19 cellular contexts compared by ENCODE assay signal in the genomic region with DNA sequence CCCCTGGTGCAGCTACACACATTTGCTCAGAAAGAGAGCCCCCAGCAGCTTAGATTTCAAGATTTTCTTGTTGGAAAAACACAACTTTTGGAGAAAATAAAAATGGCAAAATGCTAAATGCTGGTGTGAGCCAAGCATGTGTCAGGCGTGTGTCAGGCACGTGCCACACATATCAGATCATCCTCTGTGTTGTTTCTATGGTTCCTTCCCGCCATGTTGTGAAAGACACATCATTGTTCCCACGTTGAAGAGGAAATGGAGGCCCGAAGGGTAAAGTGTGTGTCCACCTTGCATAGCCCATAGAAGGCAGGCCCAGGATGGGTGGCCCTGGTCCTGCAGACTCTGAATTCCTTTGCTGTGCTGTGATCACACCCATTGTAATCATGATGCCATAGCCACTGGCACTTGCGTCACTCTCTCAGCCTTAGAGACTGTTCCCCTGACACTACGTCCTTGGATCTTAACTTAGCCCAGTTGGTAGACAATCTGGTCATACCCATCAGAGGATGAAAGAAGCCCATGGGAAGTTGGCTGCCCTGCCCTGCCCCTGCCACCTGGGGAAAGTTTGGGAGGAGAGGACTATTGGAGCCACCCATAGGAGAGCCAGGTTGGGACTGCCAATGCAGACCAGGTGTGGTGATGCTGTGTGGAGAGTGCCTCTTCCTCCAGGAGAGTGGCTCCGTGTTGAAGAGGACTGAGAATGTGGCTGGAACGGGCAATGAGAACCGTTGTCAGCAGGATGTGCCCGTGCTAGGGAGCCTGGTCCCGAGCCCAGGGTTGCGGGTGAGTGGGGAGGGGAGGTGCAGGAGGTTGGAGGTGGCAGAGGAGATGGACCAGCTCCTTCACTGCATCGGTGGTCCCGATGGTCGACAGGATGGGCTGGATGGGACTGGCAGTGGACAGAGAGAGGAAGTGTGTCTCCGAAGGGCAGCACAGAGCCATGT.
"Had no signal": no experiment of that assay in that cellular context is flagged by ENCODE, and none has a peak within 500 bp of the region (broad histone marks: within the 10 kb centered on the region; RNA-seq: fewer than 3 reads in every experiment).

No MANE protein-coding gene starts in this region.

- H3K27me3 ChIP-seq: cardiac muscle cell, foreskin keratinocyte, neutrophil, pancreas, stomach, suprapubic skin, tibial nerve had no signal

- FAIRE-seq: pancreas, small intestine had no signal

- H3K4me3 ChIP-seq: cardiac muscle cell, pancreas, stomach, suprapubic skin, tibial nerve had no signal

- H3K4me1 ChIP-seq: pancreas, stomach, suprapubic skin had no signal

- H3K36me3 ChIP-seq: cardiac muscle cell, neutrophil, pancreas, stomach, suprapubic skin, tibial nerve had no signal

- H3K9me3 ChIP-seq: neutrophil, pancreas, suprapubic skin had no signal

- H3K27ac ChIP-seq: cardiac muscle cell, neutrophil, pancreas, stomach, suprapubic skin, tibial nerve had no signal

- DNase-seq: activated CD4-positive, alpha-beta memory T cell treated with anti-CD3 and anti-CD28 coated beads for 36 hours; activated CD4-positive, alpha-beta T cell treated with anti-CD3 and anti-CD28 coated beads for 48 hours; activated effector memory CD4-positive, alpha-beta T cell treated with anti-CD3 and anti-CD28 coated beads, Interleukin-2, amount 50 U/mL, for 16 hours; activated naive CD4-positive, alpha-beta T cell treated with anti-CD3 and anti-CD28 coated beads, Interleukin-2, amount 10 ng/mL, durations not matched to agents 7 days and 5 days; activated T-cell treated with anti-CD3 and anti-CD28 coated beads for 4 hours; amygdala; effector CD4-positive, alpha-beta T cell; erythroblast; left ventricle myocardium superior; pancreas; small intestine; stimulated activated CD4-positive, alpha-beta T cell treated with anti-CD3 and anti-CD28 coated beads, Interleukin-2, amount 100 ng/mL, for 24 hours; stomach; T1000 had no signal
